Comparison of ENCODE assay signal across 23 cellular contexts in the genomic region with DNA sequence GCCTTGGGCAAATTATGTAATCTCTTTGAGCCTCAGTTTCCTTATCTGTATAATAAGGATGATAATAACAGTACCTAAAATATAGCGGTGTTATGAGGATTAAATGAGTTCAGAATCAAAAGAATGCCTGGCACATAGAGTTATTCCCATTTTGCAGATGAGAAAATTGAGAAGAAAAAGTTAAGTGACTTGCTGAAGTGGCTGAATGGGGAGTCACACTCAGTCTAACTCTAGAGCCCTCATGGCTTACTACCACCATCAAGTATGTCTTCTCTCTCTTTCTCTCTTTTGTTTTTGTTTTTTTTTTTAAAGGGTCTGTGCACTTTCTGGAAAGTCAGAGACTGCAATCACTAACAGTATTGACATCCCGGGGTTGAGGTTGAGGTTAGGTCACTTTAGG. TPM values are rescaled to one million over a fixed set of nuclear protein-coding genes. Genes with fewer than 3 reads are reported as not detected.
"Had no signal": no experiment of that assay in that cellular context is flagged by ENCODE, and none has a peak within 500 bp of the region (broad histone marks: within the 10 kb centered on the region; RNA-seq: fewer than 3 reads in every experiment).

No MANE protein-coding gene starts in this region.

- H3K27ac Mint-ChIP-seq: activated CD4-positive, alpha-beta memory T cell treated with anti-CD3 and anti-CD28 coated beads for 36 hours; endodermal cell; stimulated activated effector memory CD8-positive, alpha-beta T cell treated with anti-CD3 and anti-CD28 coated beads, Interleukin-12 subunit alpha, Interleukin-12 subunit beta, amount 100 ng/mL, for 72 hours; stimulated activated naive CD8-positive, alpha-beta T cell treated with anti-CD3 and anti-CD28 coated beads, Interleukin-15, Interleukin-2, amounts not matched to agents 100 ng/mL and 50 ng/mL, for 24 hours had no signal

- H3K4me3 Mint-ChIP-seq: activated CD4-positive, alpha-beta memory T cell treated with anti-CD3 and anti-CD28 coated beads for 36 hours; activated T-cell treated with anti-CD3 and anti-CD28 coated beads, Interleukin-2, amount 50 U/mL, for 4 hours; endodermal cell; stimulated activated effector memory CD8-positive, alpha-beta T cell treated with anti-CD3 and anti-CD28 coated beads, Interleukin-12 subunit alpha, Interleukin-12 subunit beta, amount 100 ng/mL, for 72 hours; stimulated activated naive CD8-positive, alpha-beta T cell treated with anti-CD3 and anti-CD28 coated beads, Interleukin-15, Interleukin-2, amounts not matched to agents 100 ng/mL and 50 ng/mL, for 24 hours had no signal

- H3K9me3 ChIP-seq: neutrophil, right lobe of liver, thoracic aorta had no signal

- H3K27ac ChIP-seq: neutrophil, right lobe of liver, SK-N-MC, skin epidermis, thoracic aorta had no signal

- H3K4me1 Mint-ChIP-seq: endodermal cell had no signal

- H3K36me3 ChIP-seq: neutrophil, right lobe of liver, thoracic aorta had no signal

- H3K27me3 ChIP-seq: neutrophil, right lobe of liver had no signal

- ATAC-seq: activated T-cell treated with anti-CD3 and anti-CD28 coated beads, Interleukin-2, amount 50 U/mL, for 4 hours; esophagus mucosa; naive thymus-derived CD8-positive, alpha-beta T cell; right lobe of liver; stimulated activated effector memory CD8-positive, alpha-beta T cell treated with anti-CD3 and anti-CD28 coated beads, Interleukin-12 subunit alpha, Interleukin-12 subunit beta, amount 100 ng/mL, for 72 hours had no signal

- H3K4me1 ChIP-seq: right lobe of liver had no signal

- H3K4me3 ChIP-seq: right lobe of liver, SK-N-MC, skin epidermis, thoracic aorta had no signal

- H3K9me3 Mint-ChIP-seq: activated CD4-positive, alpha-beta memory T cell treated with anti-CD3 and anti-CD28 coated beads for 36 hours; activated T-cell treated with anti-CD3 and anti-CD28 coated beads, Interleukin-2, amount 50 U/mL, for 4 hours; immature natural killer cell; naive thymus-derived CD8-positive, alpha-beta T cell; stimulated activated effector memory CD8-positive, alpha-beta T cell treated with anti-CD3 and anti-CD28 coated beads, Interleukin-12 subunit alpha, Interleukin-12 subunit beta, amount 100 ng/mL, for 72 hours; stimulated activated naive CD8-positive, alpha-beta T cell treated with anti-CD3 and anti-CD28 coated beads, Interleukin-15, Interleukin-2, amounts not matched to agents 100 ng/mL and 50 ng/mL, for 24 hours had no signal

- H3K27me3 Mint-ChIP-seq: activated CD4-positive, alpha-beta memory T cell treated with anti-CD3 and anti-CD28 coated beads for 36 hours; naive thymus-derived CD8-positive, alpha-beta T cell; stimulated activated naive CD8-positive, alpha-beta T cell treated with anti-CD3 and anti-CD28 coated beads, Interleukin-15, Interleukin-2, amounts not matched to agents 100 ng/mL and 50 ng/mL, for 24 hours had no signal

- DNase-seq: activated CD4-positive, alpha-beta memory T cell treated with anti-CD3 and anti-CD28 coated beads for 36 hours; activated CD4-positive, alpha-beta T cell treated with anti-CD3 and anti-CD28 coated beads for 4 hours; activated naive CD4-positive, alpha-beta T cell; activated T-cell treated with anti-CD3 and anti-CD28 coated beads, Interleukin-2, amount 50 U/mL, for 4 hours; endodermal cell; foreskin fibroblast; head of caudate nucleus; hypothalamus; immature natural killer cell; naive thymus-derived CD8-positive, alpha-beta T cell; right lobe of liver; stimulated activated CD4-positive, alpha-beta T cell treated with anti-CD3 and anti-CD28 coated beads, Interleukin-12 subunit alpha, Interleukin-12 subunit beta, amount 100 ng/mL, for 4 hours; stimulated activated CD4-positive, alpha-beta T cell treated with anti-CD3 and anti-CD28 coated beads, Interleukin-4, amount 100 ng/mL, for 24 hours; trophoblast cell had no signal

- H3K36me3 Mint-ChIP-seq: naive thymus-derived CD8-positive, alpha-beta T cell had no signal

RNA-seq across cellular contexts. Expression of a gene that starts 0.6 kb away (rescaled TPM):
- total RNA-seq: kidney epithelial cell, osteocyte had no signal

RNA-seq across cellular contexts. Expression of a gene that starts 32.0 kb away (rescaled TPM):
- total RNA-seq: thoracic aorta had no signal
